ENCODE assay signal across 8 cellular contexts in genomic region chr3:48548731-48549705, GRCh38. TPM values are rescaled to one million over a fixed set of nuclear protein-coding genes. Genes with fewer than 3 reads are reported as not detected.
A peak's percentile ranks its signal among the peaks of the same experiment; 100 is the strongest.
DNase-seq lines count a peak whose midpoint lies in the region; ATAC-seq and TF ChIP-seq lines count a peak whose summit lies in the region.

No MANE protein-coding gene starts in this region.

- peaks cover 4% of the 10 kb centered on the region for H3K4me1 ChIP-seq in CD4-positive, CD25-positive, alpha-beta regulatory T cell (ENCODE audit: control insufficient read depth, insufficient read depth, low read length, poor library complexity, severe bottlenecking)
- H3K4me1 ChIP-seq in breast epithelium: no peaks in the 10 kb centered on the region

- peaks cover 0 to 5% (median 0%) of the 10 kb centered on the region in 4 donors for H3K4me1 Mint-ChIP-seq in CD4-positive, CD25-positive, alpha-beta regulatory T cell
- H3K4me1 Mint-ChIP-seq in immature natural killer cell: no peaks in the 10 kb centered on the region

- TF ChIP-seq POLR2A in breast epithelium (IDR thresholded peaks at IDR 0.05): no peak

- H3K4me3 Mint-ChIP-seq in CD4-positive, CD25-positive, alpha-beta regulatory T cell: no peak overlapping the region
- no peak overlapping the region for H3K4me3 Mint-ChIP-seq in immature natural killer cell

- ATAC-seq in CD4-positive, CD25-positive, alpha-beta regulatory T cell (ENCODE audit: low read depth in 2 of 2): peak; percentile 87 to 92
- peak; percentile 63 for ATAC-seq in GM21529 (IDR thresholded peaks at IDR 0.05; ENCODE audit: unreplicated experiment)
- no peak for ATAC-seq in GM21825 (IDR thresholded peaks at IDR 0.05; ENCODE audit: unreplicated experiment)

- H3K27ac Mint-ChIP-seq in CD4-positive, CD25-positive, alpha-beta regulatory T cell: no peak overlapping the region
- H3K27ac Mint-ChIP-seq in immature natural killer cell: no peak overlapping the region

- intact Hi-C loops in breast epithelium (cut with DNase I; ENCODE audit: low total_unique reads): no loop called here

- H3K9me3 ChIP-seq in CD4-positive, CD25-positive, alpha-beta regulatory T cell (ENCODE audit: control insufficient read depth in 2 of 2, low read length in 2 of 2): no peaks in the 10 kb centered on the region
- H3K9me3 ChIP-seq in breast epithelium: no peaks in the 10 kb centered on the region

- no peaks in the 10 kb centered on the region for H3K36me3 Mint-ChIP-seq in CD4-positive, CD25-positive, alpha-beta regulatory T cell
- no peaks in the 10 kb centered on the region for H3K36me3 Mint-ChIP-seq in immature natural killer cell

- H3K9me3 Mint-ChIP-seq in CD4-positive, CD25-positive, alpha-beta regulatory T cell: no peaks in the 10 kb centered on the region
- no peaks in the 10 kb centered on the region for H3K9me3 Mint-ChIP-seq in immature natural killer cell

- no peaks in the 10 kb centered on the region for H3K27me3 ChIP-seq in CD4-positive, CD25-positive, alpha-beta regulatory T cell (ENCODE audit: control insufficient read depth, insufficient read depth, low read length)
- no peaks in the 10 kb centered on the region for H3K27me3 ChIP-seq in breast epithelium

- H3K27ac ChIP-seq in CD4-positive, CD25-positive, alpha-beta regulatory T cell (ENCODE audit: insufficient read depth, low read length, poor library complexity, severe bottlenecking): no peak overlapping the region
- H3K27ac ChIP-seq in breast epithelium: no peak overlapping the region

- H3K27me3 Mint-ChIP-seq in CD4-positive, CD25-positive, alpha-beta regulatory T cell: no peaks in the 10 kb centered on the region
- peaks cover 0 to 2% (median 0%) of the 10 kb centered on the region in 3 donors for H3K27me3 Mint-ChIP-seq in immature natural killer cell (ENCODE audit: low read depth in 3 of 3)

- H3K4me3 ChIP-seq in CD4-positive, CD25-positive, alpha-beta regulatory T cell (ENCODE audit: low read depth, low read length): no peak overlapping the region
- no peak overlapping the region for H3K4me3 ChIP-seq in WI38 (ENCODE audit: low read depth, low read length)
- H3K4me3 ChIP-seq in breast epithelium: no peak overlapping the region

- DNase-seq in CD4-positive, CD25-positive, alpha-beta regulatory T cell: peak; percentile 67 to 78 (median 77)
- DNase-seq in NCI-H2029 treated with DMSO at 0.1 percent for 48 hours (lab: John Stamatoyannopoulos, UW): peak; percentile 14
- peak; percentile 75 to 83 for DNase-seq in breast epithelium (ENCODE audit: low spot score in 2 of 2)
- DNase-seq in immature natural killer cell: peak; percentile 72 to 78 (median 73)
- DNase-seq in stimulated activated CD4-positive, alpha-beta T cell treated with anti-CD3 and anti-CD28 coated beads, Interleukin-15, amount 100 ng/mL, for 1 hour (ENCODE audit: low read depth in 1 of 2, low spot score in 1 of 2): peak; percentile 65 to 76

- no peaks in the 10 kb centered on the region for H3K36me3 ChIP-seq in CD4-positive, CD25-positive, alpha-beta regulatory T cell (ENCODE audit: control insufficient read depth, insufficient read depth, low read length)
- H3K36me3 ChIP-seq in breast epithelium: no peaks in the 10 kb centered on the region

- TF ChIP-seq CTCF in WI38 (IDR thresholded peaks at IDR 0.05; ENCODE audit: low read depth, low read length) (peak; percentile 96), breast epithelium (IDR thresholded peaks at IDR 0.05) (peak; percentile 90 to 96 (median 92))

RNA-seq across cellular contexts. Expression of gene PFKFB4, which starts 7.6 kb away (rescaled TPM):
- 1.8 TPM for total RNA-seq in CD4-positive, CD25-positive, alpha-beta regulatory T cell
- polyA plus RNA-seq in CD4-positive, CD25-positive, alpha-beta regulatory T cell: 1 to 10 TPM in 3 of 4 donors, under 1 TPM in 1; 0.96 to 1.5 (median 1.4) TPM
- 1 to 10 TPM; 1.8 to 6.9 (median 5.2) TPM for total RNA-seq in breast epithelium
- polyA plus RNA-seq in immature natural killer cell: under 1 TPM in 2 of 3 donors, not detected in 1; 0.17 to 0.78 TPM

RNA-seq across cellular contexts. Expression of gene UCN2, which starts 14.6 kb away (rescaled TPM):
- total RNA-seq in CD4-positive, CD25-positive, alpha-beta regulatory T cell: not detected
- polyA plus RNA-seq in CD4-positive, CD25-positive, alpha-beta regulatory T cell: not detected
- total RNA-seq in breast epithelium: under 1 TPM in 1 of 3 donors, not detected in 2; 0.44 TPM
- polyA plus RNA-seq in immature natural killer cell: not detected

RNA-seq across cellular contexts. Expression of gene SHISA5, which starts 45.0 kb away (rescaled TPM):
- total RNA-seq in CD4-positive, CD25-positive, alpha-beta regulatory T cell: 197 TPM
- polyA plus RNA-seq in CD4-positive, CD25-positive, alpha-beta regulatory T cell: 100 to 1,000 TPM; 415 to 598 (median 440) TPM
- 10 to 100 TPM; 65.6 to 90.1 (median 77.0) TPM for total RNA-seq in breast epithelium
- polyA plus RNA-seq in immature natural killer cell: 100 to 1,000 TPM; 351 to 618 (median 505) TPM

RNA-seq across cellular contexts. Expression of gene COL7A1, which starts 46.1 kb away (rescaled TPM):
- total RNA-seq in CD4-positive, CD25-positive, alpha-beta regulatory T cell: 1.1 TPM
- not detected for polyA plus RNA-seq in CD4-positive, CD25-positive, alpha-beta regulatory T cell
- total RNA-seq in breast epithelium: 10 to 100 TPM in 2 of 3 donors, under 1 TPM in 1; 0.48 to 18.6 (median 12.5) TPM
- polyA plus RNA-seq in immature natural killer cell: not detected

Comparison
In these comparisons a context has a peak if more than half of its experiments do, and no peak if none do; other contexts are left out.
1. DNase-seq: peak in every context shown above with its lines; median percentile 79 in breast epithelium; 77 in CD4-positive, CD25-positive, alpha-beta regulatory T cell; 73 in immature natural killer cell; 70 in stimulated activated CD4-positive, alpha-beta T cell treated with anti-CD3 and anti-CD28 coated beads, Interleukin-15, amount 100 ng/mL, for 1 hour; 14 in NCI-H2029 treated with DMSO at 0.1 percent for 48 hours.